18 cellular contexts compared by ENCODE assay signal in genomic region chr2:238771639-238772038, GRCh38.
DNase-seq lines count a peak whose midpoint lies in the region; ATAC-seq and TF ChIP-seq lines count a peak whose summit lies in the region.
"Had no signal": no experiment of that assay in that cellular context is flagged by ENCODE, and none has a peak within 500 bp of the region (broad histone marks: within the 10 kb centered on the region; RNA-seq: fewer than 3 reads in every experiment).

No MANE protein-coding gene starts in this region.

- no peak overlapping the region for H3K4me2 ChIP-seq in GM23338
- H3K4me2 ChIP-seq: BLaER1 treated with 17β-estradiol and CSF1 and Interleukin-3, amounts not matched to agents 10 nM and 100 nM had no signal

- H3K27ac Mint-ChIP-seq in GM23338: no peak overlapping the region
- H3K27ac Mint-ChIP-seq in endodermal cell: no peak overlapping the region
- H3K27ac Mint-ChIP-seq in glutamatergic neuron (ENCODE audit: unreplicated experiment): peak overlapping the region; percentile 64
- H3K27ac Mint-ChIP-seq: CD4-positive, alpha-beta T cell had no signal

- H3K4me1 ChIP-seq in GM23338 (ENCODE audit: insufficient read depth): no peaks in the 10 kb centered on the region
- H3K4me1 ChIP-seq in endodermal cell (ENCODE audit: control insufficient read depth, insufficient read depth, low read length): no peaks in the 10 kb centered on the region
- H3K4me1 ChIP-seq in rectal smooth muscle tissue (ENCODE audit: control insufficient read depth, insufficient read depth, low read length): peaks cover 4% of the 10 kb centered on the region

- DNase-seq in GM23338 (ENCODE audit: low spot score) (no peak), endodermal cell (peak; percentile 38), glutamatergic neuron (no peak), UCSD-AML1 (lab: John Stamatoyannopoulos, UW; ENCODE audit: unreplicated experiment) (no peak), NCI-H748 treated with DMSO at 0.1 percent for 48 hours (lab: John Stamatoyannopoulos, UW) (no peak)
- DNase-seq in stimulated activated naive CD8-positive, alpha-beta T cell treated with anti-CD3 and anti-CD28 coated beads, Interleukin-15, Interleukin-2, amounts not matched to agents 100 U/mL and 50 U/mL, for 24 hours: no peak
- DNase-seq in central memory CD4-positive, alpha-beta T cell: no peak
- DNase-seq: AML-193; CD4-positive, alpha-beta T cell; Karpas-422; NCI-H1436; NCI-H187; NK-92 treated with Interleukin-12 subunit alpha and Interleukin-12 subunit beta, amount 100 ng/mL, for 24 hours; Right ventricle myocardium superior had no signal

- no peaks in the 10 kb centered on the region for H3K9me3 ChIP-seq in endodermal cell (ENCODE audit: control insufficient read depth, low read length)
- H3K9me3 ChIP-seq: SJSA1 had no signal

- H3K27me3 Mint-ChIP-seq in GM23338 (ENCODE audit: insufficient read depth, low read depth, poor library complexity) (peaks cover 1% of the 10 kb centered on the region), endodermal cell (ENCODE audit: insufficient read depth) (peaks cover 29% of the 10 kb centered on the region), glutamatergic neuron (ENCODE audit: unreplicated experiment) (peaks cover 6% of the 10 kb centered on the region)

- H2AFZ ChIP-seq in GM23338: no peak overlapping the region

- no peaks in the 10 kb centered on the region for H3K79me2 ChIP-seq in GM23338 (replicated peaks; ENCODE audit: insufficient read depth)

- H3K27me3 ChIP-seq in GM23338 (ENCODE audit: insufficient read depth): no peaks in the 10 kb centered on the region
- H3K27me3 ChIP-seq in endodermal cell (ENCODE audit: control insufficient read depth, insufficient read depth, low read length, poor library complexity, severe bottlenecking): peaks cover 26% of the 10 kb centered on the region
- no peaks in the 10 kb centered on the region for H3K27me3 ChIP-seq in rectal smooth muscle tissue (ENCODE audit: control insufficient read depth, insufficient read depth, low read length)
- H3K27me3 ChIP-seq: BLaER1 treated with 17β-estradiol and CSF1 and Interleukin-3, amounts not matched to agents 10 nM and 100 nM had no signal

- peaks cover 5% of the 10 kb centered on the region; the same call in 2 of the 3 replicates for H3K4me1 Mint-ChIP-seq in GM23338
- peaks cover 3% of the 10 kb centered on the region for H3K4me1 Mint-ChIP-seq in endodermal cell
- H3K4me1 Mint-ChIP-seq in glutamatergic neuron (ENCODE audit: low read depth, unreplicated experiment): peaks cover 11% of the 10 kb centered on the region

- H3K9me3 Mint-ChIP-seq in GM23338 (peaks cover 7% of the 10 kb centered on the region; the same call in 1 of the 3 replicates), endodermal cell (no peaks in the 10 kb centered on the region), glutamatergic neuron (ENCODE audit: unreplicated experiment) (peaks cover 8% of the 10 kb centered on the region)
- H3K9me3 Mint-ChIP-seq: CD4-positive, alpha-beta T cell had no signal

- WGBS in endodermal cell (ENCODE audit: insufficient coverage in 1 of 2, insufficient read length in 1 of 2), 2 experiments: 85 to 86% methylated on average over 8 to 15 of the region's 15 CpGs

- H3K36me3 Mint-ChIP-seq in GM23338 (ENCODE audit: low read depth) (no peaks in the 10 kb centered on the region; the same call in 2 of the 3 replicates), endodermal cell (ENCODE audit: low read depth) (no peaks in the 10 kb centered on the region), glutamatergic neuron (ENCODE audit: unreplicated experiment) (no peaks in the 10 kb centered on the region)

- no peaks in the 10 kb centered on the region for H3K9me2 ChIP-seq in GM23338 (ENCODE audit: insufficient read depth)

- peak; percentile 71 for ATAC-seq in GM23338
- no peak for ATAC-seq in stimulated activated naive CD8-positive, alpha-beta T cell treated with anti-CD3 and anti-CD28 coated beads, Interleukin-15, Interleukin-2, amounts not matched to agents 100 U/mL and 50 U/mL, for 24 hours
- ATAC-seq: HCT116 had no signal

- H3K4me3 Mint-ChIP-seq in GM23338: no peak overlapping the region
- no peak overlapping the region for H3K4me3 Mint-ChIP-seq in endodermal cell
- H3K4me3 Mint-ChIP-seq in glutamatergic neuron (ENCODE audit: unreplicated experiment): no peak overlapping the region
- H3K4me3 Mint-ChIP-seq: CD4-positive, alpha-beta T cell had no signal

- H3K9ac ChIP-seq in endodermal cell (ENCODE audit: extremely low read depth, low read length, poor library complexity, severe bottlenecking): no peak overlapping the region
- no peak overlapping the region for H3K9ac ChIP-seq in rectal smooth muscle tissue (ENCODE audit: low read length)
- H3K9ac ChIP-seq: BLaER1 treated with 17β-estradiol and CSF1 and Interleukin-3, amounts not matched to agents 10 nM and 100 nM had no signal

- H3F3A ChIP-seq in GM23338 (replicated peaks; ENCODE audit: low read depth): no peaks in the 10 kb centered on the region

- TF ChIP-seq CTCF in GM23338 (conservative IDR thresholded peaks at IDR 0.05; ENCODE audit: low read depth in 2 of 2) (no peak), endodermal cell (conservative IDR thresholded peaks at IDR 0.05) (no peak), glutamatergic neuron (IDR thresholded peaks at IDR 0.05; ENCODE audit: partially characterized antibody, unreplicated experiment) (no peak)

- H3K36me3 ChIP-seq in GM23338 (ENCODE audit: insufficient read depth): no peaks in the 10 kb centered on the region
- H3K36me3 ChIP-seq in endodermal cell (ENCODE audit: control insufficient read depth, insufficient read depth, low read length): no peaks in the 10 kb centered on the region
- no peaks in the 10 kb centered on the region for H3K36me3 ChIP-seq in rectal smooth muscle tissue (ENCODE audit: control insufficient read depth, insufficient read depth, low read length)
- H3K36me3 ChIP-seq: SJSA1 had no signal

- no peaks in the 10 kb centered on the region for H4K20me1 ChIP-seq in GM23338 (replicated peaks; ENCODE audit: insufficient read depth)
- H4K20me1 ChIP-seq: BLaER1 treated with 17β-estradiol and CSF1 and Interleukin-3, amounts not matched to agents 10 nM and 100 nM had no signal

- H3K4me3 ChIP-seq in GM23338 (no peak overlapping the region), endodermal cell (ENCODE audit: low read length) (no peak overlapping the region), rectal smooth muscle tissue (ENCODE audit: low read length) (peak overlapping the region; percentile 14)
- H3K4me3 ChIP-seq: SJSA1 had no signal

- no peak overlapping the region for H3K27ac ChIP-seq in GM23338 (ENCODE audit: low read depth)
- H3K27ac ChIP-seq in endodermal cell (ENCODE audit: low read depth, low read length): no peak overlapping the region
- no peak overlapping the region for H3K27ac ChIP-seq in rectal smooth muscle tissue (ENCODE audit: low read depth, low read length)
- H3K27ac ChIP-seq: BLaER1 treated with 17β-estradiol and CSF1 and Interleukin-3, amounts not matched to agents 10 nM and 100 nM; SJSA1 had no signal

TF ChIP-seq in GM23338, 12 proteins besides CTCF, POLR2A, EP300 and RAD21 (continues in another document):
- TF ChIP-seq EZH2phosphoT487 (IDR thresholded peaks at IDR 0.05; ENCODE audit: unreplicated experiment) (no peak), EZH2 (IDR thresholded peaks at IDR 0.05; ENCODE audit: low read depth, unreplicated experiment) (no peak), NANOG (IDR thresholded peaks at IDR 0.05; ENCODE audit: borderline replicate concordance) (no peak), ZNF331 (CRISPR knock-in tag; IDR thresholded peaks at IDR 0.05; ENCODE audit: low read depth) (no peak), JUNB (IDR thresholded peaks at IDR 0.05; ENCODE audit: unreplicated experiment) (no peak), REST (IDR thresholded peaks at IDR 0.05; ENCODE audit: unreplicated experiment) (no peak), ZNF114 (CRISPR knock-in tag; IDR thresholded peaks at IDR 0.05) (no peak)
